ENCODE assay signal across 20 cellular contexts in the genomic region with DNA sequence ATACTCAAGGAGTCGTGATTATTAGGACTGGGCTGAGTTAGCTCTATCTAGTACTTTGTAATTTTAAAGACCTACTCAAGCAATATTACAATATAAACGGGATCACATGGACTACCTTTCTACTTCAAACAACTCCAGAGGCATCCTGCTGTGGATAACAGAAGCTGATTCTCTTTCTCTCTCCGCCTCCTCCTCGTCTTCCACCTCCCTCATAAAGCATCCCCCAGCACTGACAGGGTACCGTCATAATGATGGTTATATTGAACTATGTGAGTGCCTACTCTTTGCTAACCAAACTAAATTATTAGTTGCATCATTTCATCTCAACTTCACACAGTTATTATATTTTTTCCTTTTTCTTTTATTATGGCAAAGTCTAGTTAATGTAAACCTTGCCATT.
"Had no signal": no experiment of that assay in that cellular context is flagged by ENCODE, and none has a peak within 500 bp of the region (broad histone marks: within the 10 kb centered on the region; RNA-seq: fewer than 3 reads in every experiment).

No MANE protein-coding gene starts in this region.

- H3K9me3 ChIP-seq: SJSA1 had no signal

- H3K27ac ChIP-seq: brain microvascular endothelial cell had no signal

- H3K4me3 ChIP-seq: SJSA1 had no signal

- DNase-seq: activated B cell treated with CpG ODN at 0.5 μM for 24 hours; activated CD4-positive, alpha-beta T cell treated with anti-CD3 and anti-CD28 coated beads for 1 hour; activated CD4-positive, alpha-beta T cell treated with anti-CD3 and anti-CD28 coated beads, Interleukin-2, amount 10 ng/mL, durations not matched to agents 24 days and 14 days; activated CD4-positive, alpha-beta T cell treated with anti-CD3 and anti-CD28 coated beads, Interleukin-2, amount 50 U/mL, for 48 hours; activated CD8-positive, alpha-beta memory T cell treated with anti-CD3 and anti-CD28 coated beads, Interleukin-2, amount 10 ng/mL, durations not matched to agents 7 days and 5 days; activated effector memory CD4-positive, alpha-beta T cell treated with anti-CD3 and anti-CD28 coated beads, Interleukin-2, amount 50 U/mL, for 16 hours; activated naive CD4-positive, alpha-beta T cell treated with Interleukin-2 at 50 U/mL for 16 hours; activated T-cell treated with anti-CD3 and anti-CD28 coated beads, Interleukin-2, amount 50 U/mL, for 4 hours; brain microvascular endothelial cell; KG1; NCI-H1048; NCI-H1417; NCI-H1694; NCI-H2029; NCI-H345; NCI-H524; SHP77; T-helper 17 cell; T1000 had no signal

- H3K36me3 ChIP-seq: brain microvascular endothelial cell, SJSA1 had no signal

- ATAC-seq: activated CD8-positive, alpha-beta memory T cell treated with anti-CD3 and anti-CD28 coated beads, Interleukin-2, amount 10 ng/mL, durations not matched to agents 7 days and 5 days; activated T-cell treated with anti-CD3 and anti-CD28 coated beads, Interleukin-2, amount 50 U/mL, for 4 hours; T-helper 17 cell had no signal

- H3K27me3 ChIP-seq: brain microvascular endothelial cell, SJSA1 had no signal
